20 cellular contexts compared by ENCODE assay signal in genomic region chr22:19574247-19574646, GRCh38. TPM values are rescaled to one million over a fixed set of nuclear protein-coding genes. Genes with fewer than 3 reads are reported as not detected.
DNase-seq lines count a peak whose midpoint lies in the region; FAIRE-seq and TF ChIP-seq lines count a peak whose summit lies in the region.
"Had no signal": no experiment of that assay in that cellular context is flagged by ENCODE, and none has a peak within 500 bp of the region (broad histone marks: within the 10 kb centered on the region; RNA-seq: fewer than 3 reads in every experiment).

No MANE protein-coding gene starts in this region.

- no peak overlapping the region for H3K4me3 Mint-ChIP-seq in Caco-2 (ENCODE audit: unreplicated experiment)
- H3K4me3 Mint-ChIP-seq: CD4-positive, alpha-beta memory T cell; GM23338; H9 had no signal

- H3K36me3 ChIP-seq in mesenchymal stem cell (ENCODE audit: control insufficient read depth in 1 of 2, insufficient read depth in 2 of 2, low read depth in 1 of 2, low read length in 2 of 2): no peaks in the 10 kb centered on the region
- no peaks in the 10 kb centered on the region for H3K36me3 ChIP-seq in neuronal stem cell (replicated peaks in 1 of 2; ENCODE audit: control insufficient read depth in 2 of 2, insufficient read depth in 2 of 2, low read length in 2 of 2)
- H3K36me3 ChIP-seq in Caco-2 (ENCODE audit: control insufficient read depth, insufficient read depth, low read length): no peaks in the 10 kb centered on the region

- no peaks in the 10 kb centered on the region for H3K36me3 Mint-ChIP-seq in Caco-2 (ENCODE audit: insufficient read depth, unreplicated experiment)
- H3K36me3 Mint-ChIP-seq: CD4-positive, alpha-beta memory T cell had no signal

- no peaks in the 10 kb centered on the region for H3K79me1 ChIP-seq in mesenchymal stem cell (replicated peaks; ENCODE audit: low read length, poor library complexity, severe bottlenecking)
- no peaks in the 10 kb centered on the region for H3K79me1 ChIP-seq in neuronal stem cell (ENCODE audit: low read depth, low read length)

- no peaks in the 10 kb centered on the region for H3K9me3 Mint-ChIP-seq in Caco-2 (ENCODE audit: unreplicated experiment)
- H3K9me3 Mint-ChIP-seq: CD4-positive, alpha-beta memory T cell; GM23338; H9 had no signal

- H2BK5ac ChIP-seq in mesenchymal stem cell (ENCODE audit: low read depth, low read length, poor library complexity, severe bottlenecking) (no peak overlapping the region), neuronal stem cell (ENCODE audit: low read length) (no peak overlapping the region)

- H4K8ac ChIP-seq in mesenchymal stem cell (ENCODE audit: low read length) (no peak overlapping the region), neuronal stem cell (ENCODE audit: low read depth, low read length) (no peak overlapping the region)

- H3K27ac ChIP-seq in VCaP: peak overlapping the region; percentile 78
- H3K27ac ChIP-seq in mesenchymal stem cell (ENCODE audit: low read length, poor library complexity, severe bottlenecking): no peak overlapping the region
- H3K27ac ChIP-seq in neuronal stem cell (replicated peaks; ENCODE audit: low read length): no peak overlapping the region

- no peak overlapping the region for H2BK12ac ChIP-seq in mesenchymal stem cell (ENCODE audit: low read length in 2 of 2)
- no peak overlapping the region for H2BK12ac ChIP-seq in neuronal stem cell (ENCODE audit: low read length)

- H3K18ac ChIP-seq in mesenchymal stem cell (ENCODE audit: low read depth in 1 of 2, low read length in 2 of 2) (no peak overlapping the region), neuronal stem cell (ENCODE audit: low read length) (peak overlapping the region; percentile 13)

- no peaks in the 10 kb centered on the region for H3K4me1 Mint-ChIP-seq in Caco-2 (ENCODE audit: low read depth, unreplicated experiment)

- no peak overlapping the region for H3K27ac Mint-ChIP-seq in Caco-2 (ENCODE audit: unreplicated experiment)
- H3K27ac Mint-ChIP-seq: GM23338 had no signal

- no TSS peak for BruUV-seq in Caco-2 (replicated peaks; lab: Mats Ljungman, UMichigan)

- H2BK120ac ChIP-seq in mesenchymal stem cell (ENCODE audit: low read depth, low read length) (no peak overlapping the region), neuronal stem cell (ENCODE audit: low read depth, low read length) (no peak overlapping the region)

- no peak overlapping the region for H3K4ac ChIP-seq in mesenchymal stem cell (ENCODE audit: low read depth in 1 of 2, low read length in 2 of 2)
- no peak overlapping the region for H3K4ac ChIP-seq in neuronal stem cell (ENCODE audit: low read length)

- POLR2A ChIA-PET in Caco-2 (lab: Charles Lee): no interaction called here

- H3K4me3 ChIP-seq in mesenchymal stem cell (ENCODE audit: insufficient read depth in 1 of 2, low read depth in 1 of 2, low read length in 2 of 2) (no peak overlapping the region), neuronal stem cell (ENCODE audit: low read length in 2 of 2) (no peak overlapping the region), Caco-2 (ENCODE audit: low read depth, low read length) (no peak overlapping the region)
- H3K4me3 ChIP-seq: GM23338 had no signal

- no peak for DNase-seq in mesenchymal stem cell
- no peak for DNase-seq in neuronal stem cell (ENCODE audit: low spot score)
- no peak for DNase-seq in urothelium cell line (ENCODE audit: low spot score)
- no peak for DNase-seq in DMS79 (lab: John Stamatoyannopoulos, UW)
- DNase-seq in islet precursor cell: no peak
- no peak for DNase-seq in Caco-2
- DNase-seq: C1 segment of cervical spinal cord; CD4-positive, alpha-beta memory T cell; COR-L47; DMS 273 treated with DMSO at 0.1 percent for 48 hours; DMS79 treated with DMSO at 0.1 percent for 48 hours; GF-D8; H9 had no signal

- H2AFZ ChIP-seq in mesenchymal stem cell (ENCODE audit: low read depth, low read length): no peak overlapping the region
- H2AFZ ChIP-seq in neuronal stem cell (ENCODE audit: low read length): no peak overlapping the region
- H2AFZ ChIP-seq: GM23338 had no signal

- H4K91ac ChIP-seq in mesenchymal stem cell (ENCODE audit: low read length) (peak overlapping the region; percentile 35), neuronal stem cell (ENCODE audit: low read depth, low read length, poor library complexity) (no peak overlapping the region)

- no peak overlapping the region for H3K23ac ChIP-seq in mesenchymal stem cell (ENCODE audit: low read length in 2 of 2)
- H3K23ac ChIP-seq in neuronal stem cell (ENCODE audit: low read depth, low read length, poor library complexity): peak overlapping the region; percentile 8

- intact Hi-C loops in Caco-2 (cut with micrococcal nuclease; ENCODE audit: unreplicated experiment): no loop called here

- WGBS in mesenchymal stem cell: 89% methylated on average over 4 of the region's 4 CpGs
- no CpG with 5 or more reads among the region's 4 CpGs for WGBS in neuronal stem cell (ENCODE audit: extremely low coverage in 2 of 2, insufficient read length in 2 of 2, insufficient replicate concordance in 1 of 2), 2 donors

- no peak overlapping the region for H2AK5ac ChIP-seq in mesenchymal stem cell (ENCODE audit: low read length, severe bottlenecking)
- no peak overlapping the region for H2AK5ac ChIP-seq in neuronal stem cell (ENCODE audit: low read depth, low read length)

- no peaks in the 10 kb centered on the region for H3K9me3 ChIP-seq in mesenchymal stem cell (ENCODE audit: control insufficient read depth, low read length)
- no peaks in the 10 kb centered on the region for H3K9me3 ChIP-seq in neuronal stem cell (replicated peaks in 1 of 2; ENCODE audit: control insufficient read depth in 2 of 2, insufficient read depth in 1 of 2, low read depth in 1 of 2, low read length in 2 of 2)
- no peaks in the 10 kb centered on the region for H3K9me3 ChIP-seq in Caco-2

- H3K14ac ChIP-seq in mesenchymal stem cell (ENCODE audit: low read length in 2 of 2) (no peak overlapping the region), neuronal stem cell (ENCODE audit: low read length) (no peak overlapping the region)

- CTCF ChIA-PET in Caco-2 (lab: Charles Lee): no interaction called here

- H3K4me2 ChIP-seq in mesenchymal stem cell (ENCODE audit: low read length, poor library complexity, severe bottlenecking) (no peak overlapping the region), neuronal stem cell (ENCODE audit: insufficient read depth, low read length, poor library complexity, severe bottlenecking) (no peak overlapping the region)
- H3K4me2 ChIP-seq: GM23338 had no signal

- H2BK15ac ChIP-seq in mesenchymal stem cell (ENCODE audit: low read depth, poor library complexity, severe bottlenecking) (no peak overlapping the region), neuronal stem cell (ENCODE audit: low read length) (no peak overlapping the region)

- H3K4me1 ChIP-seq in mesenchymal stem cell (ENCODE audit: control insufficient read depth, insufficient read depth, low read depth, low read length) (peaks cover 8% of the 10 kb centered on the region), neuronal stem cell (ENCODE audit: control insufficient read depth in 2 of 2, insufficient read depth in 1 of 2, low read depth in 1 of 2, low read length in 2 of 2) (peaks cover 0 to 4% of the 10 kb centered on the region in 2 donors), Caco-2 (no peaks in the 10 kb centered on the region)

- peaks cover 7% of the 10 kb centered on the region for H3K27me3 Mint-ChIP-seq in Caco-2 (ENCODE audit: insufficient read depth, unreplicated experiment)
- H3K27me3 Mint-ChIP-seq: CD4-positive, alpha-beta memory T cell had no signal

- H3K27me3 ChIP-seq in mesenchymal stem cell (ENCODE audit: control insufficient read depth in 1 of 2, insufficient read depth in 1 of 2, low read length in 2 of 2) (peaks cover 0 to 5% of the 10 kb centered on the region in 2 experiments), neuronal stem cell (ENCODE audit: control insufficient read depth in 3 of 3, insufficient read depth in 3 of 3, low read depth in 1 of 3, low read length in 3 of 3) (peaks cover 0 to 34% (median 0%) of the 10 kb centered on the region in 3 experiments), Caco-2 (replicated peaks; ENCODE audit: control insufficient read depth, insufficient read depth, low read length) (no peaks in the 10 kb centered on the region)

- no peak for TF ChIP-seq CTCF in VCaP (conservative IDR thresholded peaks at IDR 0.05)
- TF ChIP-seq CTCF in Caco-2 (IDR thresholded peaks at IDR 0.05; ENCODE audit: insufficient read depth in 1 of 2, low read depth in 1 of 2, low read length in 1 of 2, severe bottlenecking in 1 of 2, unreplicated experiment in 1 of 2): no peak

- H3K9ac ChIP-seq in mesenchymal stem cell (ENCODE audit: low read length): no peak overlapping the region
- H3K9ac ChIP-seq in neuronal stem cell (ENCODE audit: low read depth, low read length, poor library complexity): no peak overlapping the region

- FAIRE-seq in urothelium cell line (lab: Jason Lieb, UNC): peak; percentile 90
- FAIRE-seq: D721Med, GM12891 had no signal

RNA-seq across cellular contexts. Expression of gene CLDN5, which starts 50.0 kb away (rescaled TPM):
- 0.06 TPM for polyA plus RNA-seq in mesenchymal stem cell (2013, experiment 1 of 2)
- polyA plus RNA-seq in mesenchymal stem cell (2013, experiment 2 of 2): 0.10 TPM
- polyA plus RNA-seq in neuronal stem cell (2013, experiment 1 of 2): 2.0 TPM
- polyA plus RNA-seq in neuronal stem cell (2013, experiment 2 of 2): 2.1 TPM
- total RNA-seq in Caco-2 (2022): not detected in 2 replicates
- total RNA-seq: A172; CD4-positive, alpha-beta memory T cell; G401; H4 had no signal
